Comparison of ENCODE assay signal across 13 cellular contexts in the genomic region with DNA sequence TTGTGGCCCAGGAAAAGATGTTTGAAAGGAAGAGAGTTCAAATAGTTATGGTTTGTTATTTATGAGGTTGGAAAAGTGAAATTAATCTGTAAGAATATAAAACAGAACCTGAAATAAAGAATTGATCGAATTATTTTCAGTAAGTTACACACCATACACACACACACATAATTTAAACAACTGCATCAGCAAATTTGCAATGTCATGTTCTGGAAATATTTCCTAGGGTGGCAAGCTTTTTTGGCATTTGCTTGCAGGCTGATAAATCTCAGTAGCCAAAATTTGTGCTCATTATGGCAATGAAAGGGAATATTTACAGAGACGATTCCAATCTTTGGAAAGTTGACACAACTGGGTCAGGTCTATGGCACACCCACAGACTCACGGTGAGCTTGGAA. TPM values are rescaled to one million over a fixed set of nuclear protein-coding genes. Genes with fewer than 3 reads are reported as not detected.
DNase-seq lines count a peak whose midpoint lies in the region; ATAC-seq and TF ChIP-seq lines count a peak whose summit lies in the region.
"Had no signal": no experiment of that assay in that cellular context is flagged by ENCODE, and none has a peak within 500 bp of the region (broad histone marks: within the 10 kb centered on the region; RNA-seq: fewer than 3 reads in every experiment).

No MANE protein-coding gene starts in this region.

- H3K4me2 ChIP-seq in HCT116 (ENCODE audit: low read length) (no peak overlapping the region), PC-3 (ENCODE audit: low read length) (no peak overlapping the region)
- H3K4me2 ChIP-seq: GM23338 had no signal

- H3K4me3 ChIP-seq in HCT116 (replicated peaks in 1 of 2; ENCODE audit: low read depth in 1 of 2, low read length in 2 of 2) (no peak overlapping the region), PC-3 (ENCODE audit: low read length) (no peak overlapping the region)
- H3K4me3 ChIP-seq: GM23338, MG63, SJCRH30 had no signal

- peak overlapping the region; percentile 79 for H3K27ac Mint-ChIP-seq in activated naive CD4-positive, alpha-beta T cell treated with anti-CD3 and anti-CD28 coated beads, Interleukin-2, amount 50 U/mL, for 24 hours
- H3K27ac Mint-ChIP-seq in activated naive CD4-positive, alpha-beta T cell treated with anti-CD3 and anti-CD28 coated beads for 36 hours: no peak overlapping the region
- H3K27ac Mint-ChIP-seq in T-helper 17 cell (peak overlapping the region; percentile 72), Calu3 (ENCODE audit: unreplicated experiment) (no peak overlapping the region)
- H3K27ac Mint-ChIP-seq in stimulated activated effector memory CD8-positive, alpha-beta T cell treated with anti-CD3 and anti-CD28 coated beads, Interleukin-12 subunit alpha, Interleukin-12 subunit beta, amount 100 ng/mL, for 72 hours: peak overlapping the region; percentile 16
- H3K27ac Mint-ChIP-seq: GM23338 had no signal

- BruUV-seq in HCT116 (replicated peaks; lab: Mats Ljungman, UMichigan) (no TSS peak), PC-3 (replicated peaks; lab: Mats Ljungman, UMichigan) (no TSS peak), Calu3 (replicated peaks; lab: Mats Ljungman, UMichigan) (no TSS peak)

- no peak for TF ChIP-seq POLR2A in HCT116 (IDR thresholded peaks at IDR 0.05; ENCODE audit: borderline replicate concordance, extremely low read depth, insufficient read depth, insufficient read length)

- H3K9me3 ChIP-seq in HCT116 (ENCODE audit: control insufficient read depth in 1 of 2, insufficient read depth in 1 of 2, low read depth in 1 of 2, low read length in 2 of 2) (no peaks in the 10 kb centered on the region), T-helper 17 cell (ENCODE audit: control insufficient read depth, low read length, poor library complexity, severe bottlenecking) (no peaks in the 10 kb centered on the region), PC-3 (ENCODE audit: low read length) (no peaks in the 10 kb centered on the region)
- H3K9me3 ChIP-seq: MG63 had no signal

- H3K9ac ChIP-seq in HCT116 (ENCODE audit: low read length): no peak overlapping the region
- H3K9ac ChIP-seq in PC-3 (ENCODE audit: low read length): no peak overlapping the region

- intact Hi-C loops in activated naive CD4-positive, alpha-beta T cell treated with anti-CD3 and anti-CD28 coated beads for 36 hours (cut with micrococcal nuclease): loop anchor here (1.0 to 2.0 kb wide), 8 partner anchors 74 to 774 kb away; a partner anchor contains a TSS
- intact Hi-C loops in HCT116 (cut with micrococcal nuclease): loop anchor here (1.0 to 10.0 kb wide), 8 partner anchors 146 to 1360 kb away; a partner anchor contains a TSS
- intact Hi-C loops in PC-3 (cut with micrococcal nuclease): loop anchor here (1.0 to 5.0 kb wide), 4 partner anchors 135 to 778 kb away; no protein-coding TSS in a partner anchor
- intact Hi-C loops in Calu3 (cut with micrococcal nuclease; ENCODE audit: unreplicated experiment): loop anchor here (1.0 to 5.0 kb wide), 5 partner anchors 133 to 1077 kb away; no protein-coding TSS in a partner anchor

- RAD21 ChIA-PET in HCT116 (lab: Charles Lee; ENCODE audit: low non-redundant PET in 1 of 2, low total read pairs in 2 of 2, uncharacterized antibody in 2 of 2, unreplicated experiment in 2 of 2): interaction anchor here (0.6 to 1.8 kb wide), 8 partner anchors 114 to 955 kb away, joined by 3 to 18 read pairs (median 5); no protein-coding TSS in a partner anchor

- peaks cover 65% of the 10 kb centered on the region for H3K4me1 Mint-ChIP-seq in activated naive CD4-positive, alpha-beta T cell treated with anti-CD3 and anti-CD28 coated beads, Interleukin-2, amount 50 U/mL, for 24 hours
- peaks cover 32% of the 10 kb centered on the region for H3K4me1 Mint-ChIP-seq in activated naive CD4-positive, alpha-beta T cell treated with anti-CD3 and anti-CD28 coated beads for 36 hours (ENCODE audit: low read depth)
- H3K4me1 Mint-ChIP-seq in T-helper 17 cell (peaks cover 42% of the 10 kb centered on the region), Calu3 (ENCODE audit: low read depth, unreplicated experiment) (peaks cover 2% of the 10 kb centered on the region)
- peaks cover 36% of the 10 kb centered on the region for H3K4me1 Mint-ChIP-seq in stimulated activated effector memory CD8-positive, alpha-beta T cell treated with anti-CD3 and anti-CD28 coated beads, Interleukin-12 subunit alpha, Interleukin-12 subunit beta, amount 100 ng/mL, for 72 hours

- H3K36me3 ChIP-seq in HCT116 (ENCODE audit: control insufficient read depth in 1 of 2, insufficient read depth in 2 of 2, low read length in 2 of 2) (no peaks in the 10 kb centered on the region), PC-3 (ENCODE audit: low read depth, low read length) (no peaks in the 10 kb centered on the region)
- H3K36me3 ChIP-seq: MG63, SJCRH30 had no signal

- POLR2A ChIA-PET in HCT116 (lab: Charles Lee) (interaction anchor here (0.7 to 1.5 kb wide), 3 partner anchors 10 to 146 kb away, joined by 3 to 6 read pairs (median 4); a partner anchor contains a TSS), PC-3 (lab: Charles Lee; ENCODE audit: unreplicated experiment) (no interaction called here)

- no peaks in the 10 kb centered on the region for H3K79me2 ChIP-seq in HCT116 (ENCODE audit: insufficient read depth, low read length)
- no peaks in the 10 kb centered on the region for H3K79me2 ChIP-seq in PC-3 (ENCODE audit: low read length)

- H3K4me3 Mint-ChIP-seq in activated naive CD4-positive, alpha-beta T cell treated with anti-CD3 and anti-CD28 coated beads, Interleukin-2, amount 50 U/mL, for 24 hours: no peak overlapping the region
- H3K4me3 Mint-ChIP-seq in activated naive CD4-positive, alpha-beta T cell treated with anti-CD3 and anti-CD28 coated beads for 36 hours: no peak overlapping the region
- H3K4me3 Mint-ChIP-seq in T-helper 17 cell (no peak overlapping the region), Calu3 (ENCODE audit: low read depth, unreplicated experiment) (no peak overlapping the region)
- H3K4me3 Mint-ChIP-seq in stimulated activated effector memory CD8-positive, alpha-beta T cell treated with anti-CD3 and anti-CD28 coated beads, Interleukin-12 subunit alpha, Interleukin-12 subunit beta, amount 100 ng/mL, for 72 hours: no peak overlapping the region
- H3K4me3 Mint-ChIP-seq: GM23338 had no signal

- no peaks in the 10 kb centered on the region for H3K27me3 ChIP-seq in HCT116 (ENCODE audit: insufficient read depth, low read length)
- no peaks in the 10 kb centered on the region for H3K27me3 ChIP-seq in PC-3 (ENCODE audit: low read length)
- H3K27me3 ChIP-seq: MG63, SJCRH30 had no signal

- TF ChIP-seq CTCF in HCT116 (IDR thresholded peaks at IDR 0.05 in 2 of 3, conservative IDR thresholded peaks at IDR 0.05 in 1 of 3; ENCODE audit: borderline replicate concordance in 1 of 3, insufficient read depth in 1 of 3, low read depth in 2 of 3, low read length in 2 of 3) (no peak), PC-3 (conservative IDR thresholded peaks at IDR 0.05; ENCODE audit: low read depth, low read length) (no peak), GM20000 (IDR thresholded peaks at IDR 0.05; ENCODE audit: extremely low read depth, missing control alignments) (no peak), Calu3 (IDR thresholded peaks at IDR 0.05; ENCODE audit: unreplicated experiment) (no peak)

- TF ChIP-seq RAD21 in HCT116 (IDR thresholded peaks at IDR 0.05; ENCODE audit: low read depth): no peak

- DNase-seq in activated naive CD4-positive, alpha-beta T cell treated with anti-CD3 and anti-CD28 coated beads for 36 hours: no peak
- no peak for DNase-seq in HCT116 (ENCODE audit: low read depth, low spot score)
- DNase-seq in T-helper 17 cell: no peak
- DNase-seq in stimulated activated effector memory CD8-positive, alpha-beta T cell treated with anti-CD3 and anti-CD28 coated beads, Interleukin-12 subunit alpha, Interleukin-12 subunit beta, amount 100 ng/mL, for 72 hours (ENCODE audit: low spot score in 2 of 2): no peak
- no peak for DNase-seq in PC-3
- DNase-seq in GM20000 (ENCODE audit: low spot score): no peak
- DNase-seq in Calu3: no peak
- DNase-seq: MG63, NCI-H2107 had no signal

- H3K9me2 ChIP-seq in HCT116 (ENCODE audit: insufficient read depth): no peaks in the 10 kb centered on the region
- H3K9me2 ChIP-seq in PC-3 (replicated peaks; ENCODE audit: low read length): no peaks in the 10 kb centered on the region

- peak overlapping the region; percentile 55 for H2AFZ ChIP-seq in HCT116 (ENCODE audit: low read depth, low read length, poor library complexity, severe bottlenecking)
- H2AFZ ChIP-seq in PC-3 (ENCODE audit: low read length): no peak overlapping the region
- H2AFZ ChIP-seq: GM23338 had no signal

- H4K20me1 ChIP-seq in HCT116 (ENCODE audit: insufficient read depth) (no peaks in the 10 kb centered on the region), PC-3 (ENCODE audit: low read length) (no peaks in the 10 kb centered on the region)

- H3K27ac ChIP-seq in HCT116 (ENCODE audit: low read depth, low read length): no peak overlapping the region
- no peak overlapping the region for H3K27ac ChIP-seq in PC-3 (ENCODE audit: low read length)
- H3K27ac ChIP-seq: SJCRH30 had no signal

- no peaks in the 10 kb centered on the region for H3K27me3 Mint-ChIP-seq in activated naive CD4-positive, alpha-beta T cell treated with anti-CD3 and anti-CD28 coated beads, Interleukin-2, amount 50 U/mL, for 24 hours
- H3K27me3 Mint-ChIP-seq in activated naive CD4-positive, alpha-beta T cell treated with anti-CD3 and anti-CD28 coated beads for 36 hours (ENCODE audit: low read depth): no peaks in the 10 kb centered on the region
- H3K27me3 Mint-ChIP-seq in T-helper 17 cell: no peaks in the 10 kb centered on the region
- H3K27me3 Mint-ChIP-seq in Calu3 (ENCODE audit: unreplicated experiment): no peaks in the 10 kb centered on the region

- CTCF ChIA-PET in activated naive CD4-positive, alpha-beta T cell treated with anti-CD3 and anti-CD28 coated beads for 36 hours (lab: Charles Lee): interaction anchor here (0.6 to 3.6 kb wide), 45 partner anchors 9 to 779 kb away, joined by 3 to 84 read pairs (median 4); a partner anchor contains a TSS
- CTCF ChIA-PET in HCT116 (lab: Charles Lee) (interaction anchor here (0.6 to 2.0 kb wide), 28 partner anchors 8 to 1359 kb away, joined by 3 to 48 read pairs (median 4); a partner anchor contains a TSS), PC-3 (lab: Charles Lee) (interaction anchor here (0.6 to 2.1 kb wide), 9 partner anchors 11 to 1003 kb away, joined by 3 to 40 read pairs (median 4); no protein-coding TSS in a partner anchor), Calu3 (lab: Charles Lee) (interaction anchor here (0.9 to 2.0 kb wide), 5 partner anchors 9 to 673 kb away, joined by 3 to 46 read pairs (median 5); a partner anchor contains a TSS)

- H3F3A ChIP-seq in PC-3 (ENCODE audit: low read length, unreplicated experiment): no peaks in the 10 kb centered on the region

- H3K36me3 Mint-ChIP-seq in activated naive CD4-positive, alpha-beta T cell treated with anti-CD3 and anti-CD28 coated beads, Interleukin-2, amount 50 U/mL, for 24 hours: no peaks in the 10 kb centered on the region
- no peaks in the 10 kb centered on the region for H3K36me3 Mint-ChIP-seq in activated naive CD4-positive, alpha-beta T cell treated with anti-CD3 and anti-CD28 coated beads for 36 hours (ENCODE audit: low read depth)
- H3K36me3 Mint-ChIP-seq in T-helper 17 cell (ENCODE audit: low read depth) (no peaks in the 10 kb centered on the region), Calu3 (ENCODE audit: insufficient read depth, unreplicated experiment) (no peaks in the 10 kb centered on the region)
- H3K36me3 Mint-ChIP-seq in stimulated activated effector memory CD8-positive, alpha-beta T cell treated with anti-CD3 and anti-CD28 coated beads, Interleukin-12 subunit alpha, Interleukin-12 subunit beta, amount 100 ng/mL, for 72 hours: no peaks in the 10 kb centered on the region
- H3K36me3 Mint-ChIP-seq: CD4-positive, CD25-positive, alpha-beta regulatory T cell had no signal

- peaks cover 6 to 9% of the 10 kb centered on the region in 2 experiments; a peak in 3 of 4 replicates for H3K4me1 ChIP-seq in HCT116 (ENCODE audit: control insufficient read depth in 1 of 2, insufficient read depth in 2 of 2, low read length in 2 of 2)
- H3K4me1 ChIP-seq in PC-3 (ENCODE audit: insufficient read depth, low read length): peaks cover 12% of the 10 kb centered on the region; the same call in 1 of the 2 replicates

- ATAC-seq in HCT116 (no peak), T-helper 17 cell (no peak), PC-3 (no peak)
- ATAC-seq in stimulated activated effector memory CD8-positive, alpha-beta T cell treated with anti-CD3 and anti-CD28 coated beads, Interleukin-12 subunit alpha, Interleukin-12 subunit beta, amount 100 ng/mL, for 72 hours: no peak
- ATAC-seq: GM23338 had no signal

- H3K9me3 Mint-ChIP-seq in activated naive CD4-positive, alpha-beta T cell treated with anti-CD3 and anti-CD28 coated beads, Interleukin-2, amount 50 U/mL, for 24 hours: no peaks in the 10 kb centered on the region
- H3K9me3 Mint-ChIP-seq in activated naive CD4-positive, alpha-beta T cell treated with anti-CD3 and anti-CD28 coated beads for 36 hours: no peaks in the 10 kb centered on the region
- no peaks in the 10 kb centered on the region for H3K9me3 Mint-ChIP-seq in stimulated activated effector memory CD8-positive, alpha-beta T cell treated with anti-CD3 and anti-CD28 coated beads, Interleukin-12 subunit alpha, Interleukin-12 subunit beta, amount 100 ng/mL, for 72 hours
- H3K9me3 Mint-ChIP-seq in Calu3 (ENCODE audit: low read depth, unreplicated experiment): no peaks in the 10 kb centered on the region
- H3K9me3 Mint-ChIP-seq: GM23338 had no signal

RNA-seq across cellular contexts. Expression of a gene that starts 9.5 kb away (rescaled TPM):
- total RNA-seq in activated naive CD4-positive, alpha-beta T cell treated with anti-CD3 and anti-CD28 coated beads for 36 hours: 10 to 100 TPM; 22.9 to 23.8 TPM
- total RNA-seq in HCT116 (2021; ENCODE audit: unreplicated experiment): 46.1 TPM
- polyA plus RNA-seq in HCT116 (2012): 37.8 and 65.9 TPM in 2 replicates
- 100 to 1,000 TPM; 156 to 170 TPM for total RNA-seq in T-helper 17 cell
- total RNA-seq in PC-3 (2014; rRNA removed): 51.4 and 54.2 TPM in 2 replicates
- 21.4 and 29.6 TPM in 2 replicates for total RNA-seq in Calu3 (2022)

Comparison
In these comparisons a context has a peak if more than half of its experiments do, and no peak if none do; other contexts are left out.
1. H3K27ac Mint-ChIP-seq: peak in activated naive CD4-positive, alpha-beta T cell treated with anti-CD3 and anti-CD28 coated beads, Interleukin-2, amount 50 U/mL, for 24 hours (single experiment), T-helper 17 cell (single experiment) and stimulated activated effector memory CD8-positive, alpha-beta T cell treated with anti-CD3 and anti-CD28 coated beads, Interleukin-12 subunit alpha, Interleukin-12 subunit beta, amount 100 ng/mL, for 72 hours (single experiment); none in activated naive CD4-positive, alpha-beta T cell treated with anti-CD3 and anti-CD28 coated beads for 36 hours (single experiment) and Calu3 (single experiment).